ENCODE assay signal across 17 cellular contexts in the genomic region with DNA sequence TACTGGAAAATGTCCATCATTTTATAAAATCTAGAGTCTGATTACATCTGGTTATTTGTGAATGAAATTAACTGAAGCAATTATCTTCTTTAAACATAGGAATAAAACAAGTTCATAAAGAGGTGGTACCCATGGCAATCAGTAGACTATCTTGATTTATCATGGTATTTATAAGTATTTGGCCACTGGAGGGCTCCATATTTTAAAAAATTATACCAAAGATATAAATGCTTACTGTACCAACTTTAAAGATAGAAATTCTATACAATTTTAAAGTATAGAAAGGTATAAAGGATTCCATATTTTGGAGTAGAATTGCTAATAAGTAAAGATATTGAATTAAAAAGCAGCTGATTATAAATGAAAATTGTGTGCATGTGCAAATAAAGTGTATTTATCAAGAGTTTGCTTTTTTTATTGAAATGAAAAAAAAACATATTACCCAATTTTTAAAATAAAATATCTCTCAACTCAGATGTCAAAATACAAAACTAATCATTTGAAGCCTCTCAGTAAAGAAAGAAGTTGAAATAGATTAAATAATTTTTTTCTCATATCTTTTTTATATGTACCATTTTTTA.
DNase-seq lines count a peak whose midpoint lies in the region; TF ChIP-seq lines count a peak whose summit lies in the region.
"Had no signal": no experiment of that assay in that cellular context is flagged by ENCODE, and none has a peak within 500 bp of the region (broad histone marks: within the 10 kb centered on the region; RNA-seq: fewer than 3 reads in every experiment).

No MANE protein-coding gene starts in this region.

- no peaks in the 10 kb centered on the region for H3K36me3 Mint-ChIP-seq in endothelial cell (ENCODE audit: low read depth, unreplicated experiment)

- H3K27ac Mint-ChIP-seq in endothelial cell (ENCODE audit: unreplicated experiment), result no peak overlapping the region
- H3K27ac Mint-ChIP-seq: activated naive CD8-positive, alpha-beta T cell; CD8-positive, alpha-beta T cell; GM23338; nephron; stimulated activated naive B cell treated with anti-CD40 and anti-IgM and Interleukin-4, amounts not matched to agents 10 μg/mL and 1 μg/mL and 100 μg/mL, for 72 hours; T-cell had no signal

- no peaks in the 10 kb centered on the region for H3K27me3 ChIP-seq in DOHH2 (ENCODE audit: control insufficient read depth, low read length)
- no peaks in the 10 kb centered on the region for H3K27me3 ChIP-seq in adipocyte (replicated peaks; ENCODE audit: control insufficient read depth, insufficient read depth, low read length)
- no peaks in the 10 kb centered on the region for H3K27me3 ChIP-seq in neural cell (ENCODE audit: insufficient read depth, low read depth, low read length)
- H3K27me3 ChIP-seq in Peyer's patch, result no peaks in the 10 kb centered on the region

- no peaks in the 10 kb centered on the region for H3K9me3 Mint-ChIP-seq in endothelial cell (ENCODE audit: unreplicated experiment)
- H3K9me3 Mint-ChIP-seq: CD8-positive, alpha-beta T cell; GM23338; nephron; stimulated activated naive B cell treated with anti-CD40 and anti-IgM and Interleukin-4, amounts not matched to agents 10 μg/mL and 1 μg/mL and 100 μg/mL, for 72 hours; T-cell had no signal

- TF ChIP-seq POLR2A in Peyer's patch (IDR thresholded peaks at IDR 0.05), result no peak

- no peaks in the 10 kb centered on the region for H3K4me1 ChIP-seq in DOHH2 (ENCODE audit: control insufficient read depth, low read length)
- peaks cover 5% of the 10 kb centered on the region for H3K4me1 ChIP-seq in adipocyte (ENCODE audit: control insufficient read depth, insufficient read depth, low read length)
- peaks cover 0 to 2% (median 0%) of the 10 kb centered on the region in 4 donors for H3K4me1 ChIP-seq in Peyer's patch

- no peak for TF ChIP-seq RAD21 in neural cell (conservative IDR thresholded peaks at IDR 0.05)

- H3K27ac ChIP-seq in DOHH2 (ENCODE audit: low read depth, low read length) (no peak overlapping the region), neural cell (ENCODE audit: low read length) (no peak overlapping the region), Peyer's patch (no peak overlapping the region)

- H3K4me1 Mint-ChIP-seq in endothelial cell (ENCODE audit: unreplicated experiment), result no peaks in the 10 kb centered on the region

- no peaks in the 10 kb centered on the region for H3K9me3 ChIP-seq in DOHH2 (ENCODE audit: control insufficient read depth, insufficient read depth, low read length)
- H3K9me3 ChIP-seq in adipocyte (ENCODE audit: control insufficient read depth, low read length), result no peaks in the 10 kb centered on the region
- no peaks in the 10 kb centered on the region for H3K9me3 ChIP-seq in neural cell (ENCODE audit: low read length)
- H3K9me3 ChIP-seq in Peyer's patch, result no peaks in the 10 kb centered on the region

- H2AFZ ChIP-seq in neural cell (ENCODE audit: low read depth, low read length), result no peak overlapping the region
- H2AFZ ChIP-seq: GM23338 had no signal

- H3K4me3 ChIP-seq in DOHH2 (ENCODE audit: low read length), result no peak overlapping the region
- H3K4me3 ChIP-seq in adipocyte (ENCODE audit: low read length), result no peak overlapping the region
- no peak overlapping the region for H3K4me3 ChIP-seq in neural cell (ENCODE audit: low read length)
- H3K4me3 ChIP-seq in Peyer's patch, result no peak overlapping the region
- H3K4me3 ChIP-seq: GM23338, lung had no signal

- H3K27me3 Mint-ChIP-seq in endothelial cell (ENCODE audit: unreplicated experiment), result no peaks in the 10 kb centered on the region
- H3K27me3 Mint-ChIP-seq: activated naive CD8-positive, alpha-beta T cell; stimulated activated naive B cell treated with anti-CD40 and anti-IgM and Interleukin-4, amounts not matched to agents 10 μg/mL and 1 μg/mL and 100 μg/mL, for 72 hours; T-cell had no signal

- no peak overlapping the region for H3K4me2 ChIP-seq in DOHH2 (ENCODE audit: low read length)
- H3K4me2 ChIP-seq in neural cell (ENCODE audit: low read length), result no peak overlapping the region
- H3K4me2 ChIP-seq: GM23338 had no signal

- no peak overlapping the region for H3K9ac ChIP-seq in adipocyte (ENCODE audit: low read length)
- no peak overlapping the region for H3K9ac ChIP-seq in neural cell (ENCODE audit: low read length)

- H3F3A ChIP-seq in DOHH2 (ENCODE audit: control insufficient read depth, insufficient read depth), result no peaks in the 10 kb centered on the region
- no peaks in the 10 kb centered on the region for H3F3A ChIP-seq in neural cell (ENCODE audit: insufficient read depth, low read length, poor library complexity, severe bottlenecking)

- H3K79me2 ChIP-seq in DOHH2 (ENCODE audit: control insufficient read depth, low read length), result peaks cover 20% of the 10 kb centered on the region
- H3K79me2 ChIP-seq in neural cell (replicated peaks; ENCODE audit: insufficient read depth, low read length), result peaks cover 4% of the 10 kb centered on the region

- DNase-seq in adipocyte (ENCODE audit: low read depth), result peak; percentile 43
- DNase-seq in endothelial cell (ENCODE audit: low spot score), result no peak
- no peak for DNase-seq in Peyer's patch
- DNase-seq in pons (ENCODE audit: low spot score), result no peak
- DNase-seq: activated CD4-positive, CD25-positive, alpha-beta regulatory T cell treated with anti-CD3 and anti-CD28 coated beads, Interleukin-2, amount 50 U/mL, for 72 hours; activated T-cell treated with anti-CD3 and anti-CD28 coated beads for 4 hours; CD8-positive, alpha-beta T cell; NCI-H2081; stimulated activated naive B cell treated with anti-CD40 and anti-IgM and Interleukin-4, amounts not matched to agents 10 μg/mL and 1 μg/mL and 100 μg/mL, for 72 hours; T-cell had no signal

- H4K20me1 ChIP-seq in DOHH2 (ENCODE audit: control insufficient read depth, insufficient read depth, low read depth, low read length), result no peaks in the 10 kb centered on the region
- no peaks in the 10 kb centered on the region for H4K20me1 ChIP-seq in neural cell (ENCODE audit: insufficient read depth)

- H3K36me3 ChIP-seq in DOHH2 (ENCODE audit: control insufficient read depth, low read length) (no peaks in the 10 kb centered on the region), adipocyte (ENCODE audit: control insufficient read depth, insufficient read depth, low read length, severe bottlenecking) (no peaks in the 10 kb centered on the region), neural cell (ENCODE audit: insufficient read depth, low read length) (no peaks in the 10 kb centered on the region), Peyer's patch (no peaks in the 10 kb centered on the region)

- no peak for TF ChIP-seq EP300 in neural cell (conservative IDR thresholded peaks at IDR 0.05; ENCODE audit: poor library complexity, severe bottlenecking)

- H3K4me3 Mint-ChIP-seq in endothelial cell (ENCODE audit: unreplicated experiment), result no peak overlapping the region
- H3K4me3 Mint-ChIP-seq: activated naive CD8-positive, alpha-beta T cell; CD8-positive, alpha-beta T cell; GM23338; nephron; stimulated activated naive B cell treated with anti-CD40 and anti-IgM and Interleukin-4, amounts not matched to agents 10 μg/mL and 1 μg/mL and 100 μg/mL, for 72 hours; T-cell had no signal

- H3K9me2 ChIP-seq in DOHH2 (replicated peaks; ENCODE audit: control insufficient read depth, low read length), result no peaks in the 10 kb centered on the region
- no peaks in the 10 kb centered on the region for H3K9me2 ChIP-seq in neural cell (ENCODE audit: insufficient read depth, low read length)

- peak; percentile 22 for TF ChIP-seq CTCF in DOHH2 (IDR thresholded peaks at IDR 0.05; ENCODE audit: low read depth, low read length, poor library complexity, severe bottlenecking)
- TF ChIP-seq CTCF in LNCAP (IDR thresholded peaks at IDR 0.05), result peak; percentile 28; the same call in 1 of the 2 replicates
- peak; percentile 19 for TF ChIP-seq CTCF in neural cell (IDR thresholded peaks at IDR 0.05; ENCODE audit: poor library complexity, severe bottlenecking)
- TF ChIP-seq CTCF in endothelial cell (IDR thresholded peaks at IDR 0.05; ENCODE audit: unreplicated experiment), result no peak
- no peak for TF ChIP-seq CTCF in Peyer's patch (IDR thresholded peaks at IDR 0.05)

TF ChIP-seq in neural cell, 6 proteins besides CTCF, POLR2A, EP300 and RAD21:
- TF ChIP-seq TAF1 (IDR thresholded peaks at IDR 0.05; ENCODE audit: low read depth), result no peak
- TF ChIP-seq SMC3 (conservative IDR thresholded peaks at IDR 0.05; ENCODE audit: poor library complexity), result no peak
- no peak for TF ChIP-seq POLR2AphosphoS5 (IDR thresholded peaks at IDR 0.05)
- TF ChIP-seq, protein P1, sequence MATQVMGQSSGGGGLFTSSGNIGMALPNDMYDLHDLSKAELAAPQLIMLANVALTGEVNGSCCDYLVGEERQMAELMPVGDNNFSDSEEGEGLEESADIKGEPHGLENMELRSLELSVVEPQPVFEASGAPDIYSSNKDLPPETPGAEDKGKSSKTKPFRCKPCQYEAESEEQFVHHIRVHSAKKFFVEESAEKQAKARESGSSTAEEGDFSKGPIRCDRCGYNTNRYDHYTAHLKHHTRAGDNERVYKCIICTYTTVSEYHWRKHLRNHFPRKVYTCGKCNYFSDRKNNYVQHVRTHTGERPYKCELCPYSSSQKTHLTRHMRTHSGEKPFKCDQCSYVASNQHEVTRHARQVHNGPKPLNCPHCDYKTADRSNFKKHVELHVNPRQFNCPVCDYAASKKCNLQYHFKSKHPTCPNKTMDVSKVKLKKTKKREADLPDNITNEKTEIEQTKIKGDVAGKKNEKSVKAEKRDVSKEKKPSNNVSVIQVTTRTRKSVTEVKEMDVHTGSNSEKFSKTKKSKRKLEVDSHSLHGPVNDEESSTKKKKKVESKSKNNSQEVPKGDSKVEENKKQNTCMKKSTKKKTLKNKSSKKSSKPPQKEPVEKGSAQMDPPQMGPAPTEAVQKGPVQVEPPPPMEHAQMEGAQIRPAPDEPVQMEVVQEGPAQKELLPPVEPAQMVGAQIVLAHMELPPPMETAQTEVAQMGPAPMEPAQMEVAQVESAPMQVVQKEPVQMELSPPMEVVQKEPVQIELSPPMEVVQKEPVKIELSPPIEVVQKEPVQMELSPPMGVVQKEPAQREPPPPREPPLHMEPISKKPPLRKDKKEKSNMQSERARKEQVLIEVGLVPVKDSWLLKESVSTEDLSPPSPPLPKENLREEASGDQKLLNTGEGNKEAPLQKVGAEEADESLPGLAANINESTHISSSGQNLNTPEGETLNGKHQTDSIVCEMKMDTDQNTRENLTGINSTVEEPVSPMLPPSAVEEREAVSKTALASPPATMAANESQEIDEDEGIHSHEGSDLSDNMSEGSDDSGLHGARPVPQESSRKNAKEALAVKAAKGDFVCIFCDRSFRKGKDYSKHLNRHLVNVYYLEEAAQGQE (IDR thresholded peaks at IDR 0.05; ENCODE audit: borderline replicate concordance), result no peak
- TF ChIP-seq MXI1 (conservative IDR thresholded peaks at IDR 0.05; ENCODE audit: poor library complexity, severe bottlenecking), result no peak
- no peak for TF ChIP-seq EZH2 (IDR thresholded peaks at IDR 0.05; ENCODE audit: borderline replicate concordance, insufficient read depth, low read length, poor library complexity, severe bottlenecking)
TF ChIP-seq in neural cell: peak in this region for 0.

Comparison
In these comparisons a context has a peak if more than half of its experiments do, and no peak if none do; other contexts are left out.
1. CTCF ChIP-seq: peak in DOHH2 (single experiment), LNCAP (single experiment) and neural cell (single experiment); none in endothelial cell (single experiment) and Peyer's patch (0 of 6).